22 cellular contexts compared by ENCODE assay signal in the genomic region with DNA sequence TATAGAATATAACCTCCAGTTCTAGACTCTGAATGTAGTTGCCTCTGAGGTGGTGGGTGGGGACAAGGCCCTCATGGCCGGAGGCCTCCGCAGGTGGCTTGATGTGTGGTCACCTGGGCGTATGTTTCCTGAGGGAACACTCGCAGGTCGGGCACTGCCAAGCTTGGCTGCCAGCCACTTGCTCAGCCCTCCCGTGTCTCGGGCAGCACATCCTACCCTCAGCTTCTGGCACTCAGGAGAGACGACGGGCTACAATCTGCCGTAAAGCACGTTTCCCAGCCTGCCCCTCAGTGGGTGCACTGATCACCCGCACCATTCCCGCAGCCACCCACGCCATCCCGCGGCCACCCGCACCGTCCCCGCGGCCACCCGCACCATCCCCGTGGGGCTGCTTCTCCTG. TPM values are rescaled to one million over a fixed set of nuclear protein-coding genes. Genes with fewer than 3 reads are reported as not detected.
DNase-seq lines count a peak whose midpoint lies in the region; ATAC-seq and TF ChIP-seq lines count a peak whose summit lies in the region.
"Had no signal": no experiment of that assay in that cellular context is flagged by ENCODE, and none has a peak within 500 bp of the region (broad histone marks: within the 10 kb centered on the region; RNA-seq: fewer than 3 reads in every experiment).

No MANE protein-coding gene starts in this region.

- DNase-seq in Right ventricle myocardium inferior (ENCODE audit: missing footprints) (peak; percentile 53), cardiac septum (ENCODE audit: low spot score) (no peak), H7 (peak; percentile 61), left ventricle myocardium superior (peak; percentile 70), osteoblast (ENCODE audit: insufficient read length, low spot score, missing footprints) (peak; percentile 70), HPDE6-E6E7 (ENCODE audit: extremely low spot score) (no peak)
- DNase-seq in effector memory CD4-positive, alpha-beta T cell, result no peak
- DNase-seq: 8988T; ACHN; CD4-positive, alpha-beta memory T cell; COR-L47; DMS53; KBM-7; MG63; NCI-H1105 treated with DMSO at 0.1 percent for 48 hours; NCI-H2029; NCI-H446; NCI-H524 treated with DMSO at 0.1 percent for 48 hours; NCI-H774; RPMI8226; SHP77 treated with DMSO at 0.1 percent for 48 hours had no signal

- H3K79me2 ChIP-seq in osteoblast (ENCODE audit: insufficient read depth, low read length), result no peaks in the 10 kb centered on the region

- H3K36me3 ChIP-seq in H7 (replicated peaks; ENCODE audit: control insufficient read depth, insufficient read depth, low read length) (peaks cover 39% of the 10 kb centered on the region), osteoblast (ENCODE audit: insufficient read depth, low read length) (peaks cover 22% of the 10 kb centered on the region)
- H3K36me3 ChIP-seq in effector memory CD4-positive, alpha-beta T cell (ENCODE audit: control insufficient read depth, insufficient read depth, low read length), result peaks cover 16% of the 10 kb centered on the region

- H3K27me3 ChIP-seq in H7 (ENCODE audit: control insufficient read depth, insufficient read depth, low read length) (no peaks in the 10 kb centered on the region), osteoblast (ENCODE audit: insufficient read depth, low read length) (no peaks in the 10 kb centered on the region)
- no peaks in the 10 kb centered on the region for H3K27me3 ChIP-seq in effector memory CD4-positive, alpha-beta T cell (replicated peaks; ENCODE audit: control insufficient read depth, insufficient read depth, low read length, poor library complexity, severe bottlenecking)
- H3K27me3 ChIP-seq: MG63 had no signal

- H3K4me2 ChIP-seq in osteoblast (ENCODE audit: insufficient read depth, low read length), result no peak overlapping the region

- no peaks in the 10 kb centered on the region for H3K4me1 ChIP-seq in osteoblast (ENCODE audit: insufficient read depth, low read length)
- no peaks in the 10 kb centered on the region for H3K4me1 ChIP-seq in effector memory CD4-positive, alpha-beta T cell (ENCODE audit: control insufficient read depth, insufficient read depth, low read length, poor library complexity, severe bottlenecking)

- ATAC-seq in Right ventricle myocardium inferior (no peak), left ventricle myocardium superior (peak; percentile 17), GM19324 (IDR thresholded peaks at IDR 0.05; ENCODE audit: low FRiP score, unreplicated experiment) (no peak)

- no peaks in the 10 kb centered on the region for H3K9me3 ChIP-seq in osteoblast (ENCODE audit: low read depth, low read length)
- H3K9me3 ChIP-seq in effector memory CD4-positive, alpha-beta T cell (ENCODE audit: control insufficient read depth, low read length), result no peaks in the 10 kb centered on the region
- H3K9me3 ChIP-seq: MG63 had no signal

- intact Hi-C loops in Right ventricle myocardium inferior (cut with DNase I) (no loop called here), cardiac septum (cut with DNase I) (no loop called here), left ventricle myocardium superior (cut with micrococcal nuclease) (no loop called here)

- peaks cover 4% of the 10 kb centered on the region for H4K20me1 ChIP-seq in osteoblast (ENCODE audit: insufficient read depth, low read length)

- H3K27ac ChIP-seq in osteoblast (ENCODE audit: low read depth, low read length), result no peak overlapping the region
- H3K27ac ChIP-seq in effector memory CD4-positive, alpha-beta T cell (ENCODE audit: insufficient read depth, low read length, poor library complexity, severe bottlenecking), result no peak overlapping the region

- H3K4me3 ChIP-seq in H7 (ENCODE audit: insufficient read depth, low read depth, low read length), result no peak overlapping the region
- no peak overlapping the region for H3K4me3 ChIP-seq in osteoblast (ENCODE audit: insufficient read depth, low read length)
- no peak overlapping the region for H3K4me3 ChIP-seq in effector memory CD4-positive, alpha-beta T cell (ENCODE audit: insufficient read depth, low read depth, low read length, poor library complexity, severe bottlenecking)
- H3K4me3 ChIP-seq: MG63 had no signal

- H2AFZ ChIP-seq in osteoblast (ENCODE audit: low read length), result no peak overlapping the region

- TF ChIP-seq CTCF in osteoblast (IDR thresholded peaks at IDR 0.05; ENCODE audit: extremely low read depth, low read depth, low read length), result no peak

RNA-seq across cellular contexts. Expression of a gene that starts 15.2 kb away (rescaled TPM):
- total RNA-seq in Right ventricle myocardium inferior, result 54.8 TPM
- 34.6 TPM for total RNA-seq in cardiac septum
- total RNA-seq in H7 (2014; rRNA removed; shearing (Covaris generic)), result 206 and 287 TPM in 2 replicates
- total RNA-seq in left ventricle myocardium superior, result 59.2 TPM
- total RNA-seq in osteoblast, result 45.6 and 49.5 TPM in 2 replicates

RNA-seq across cellular contexts. Expression of a gene that starts 17.4 kb away (rescaled TPM):
- total RNA-seq in Right ventricle myocardium inferior (64.3 TPM), cardiac septum (54.1 TPM), left ventricle myocardium superior (68.7 TPM), osteoblast (35.9 and 38.7 TPM in 2 replicates)
- 97.4 and 103 TPM in 2 replicates for total RNA-seq in H7 (2014; rRNA removed; shearing (Covaris generic))

RNA-seq across cellular contexts. Expression of a gene that starts 19.2 kb away (rescaled TPM):
- 3.7 TPM for total RNA-seq in Right ventricle myocardium inferior
- total RNA-seq in cardiac septum, result 5.6 TPM
- total RNA-seq in H7 (2014; rRNA removed; shearing (Covaris generic)), result 5.3 and 6.8 TPM in 2 replicates
- 4.7 TPM for total RNA-seq in left ventricle myocardium superior
- total RNA-seq in osteoblast, result 5.6 and 5.8 TPM in 2 replicates

RNA-seq across cellular contexts. Expression of a gene that starts 40.8 kb away (rescaled TPM):
- total RNA-seq in Right ventricle myocardium inferior, result 8.9 TPM
- total RNA-seq in cardiac septum, result 6.9 TPM
- total RNA-seq in H7 (2014; rRNA removed; shearing (Covaris generic)), result 1.9 and 2.0 TPM in 2 replicates
- total RNA-seq in left ventricle myocardium superior, result 9.6 TPM
- 6.2 and 8.0 TPM in 2 replicates for total RNA-seq in osteoblast

Comparison
In these comparisons a context has a peak if more than half of its experiments do, and no peak if none do; other contexts are left out.
1. DNase-seq: peak in Right ventricle myocardium inferior (single experiment), H7 (single experiment), left ventricle myocardium superior (single experiment) and osteoblast (single experiment); none in cardiac septum (single experiment), HPDE6-E6E7 (single experiment) and effector memory CD4-positive, alpha-beta T cell (0 of 3).